ENCODE assay signal across 1 cellular context in the genomic region with DNA sequence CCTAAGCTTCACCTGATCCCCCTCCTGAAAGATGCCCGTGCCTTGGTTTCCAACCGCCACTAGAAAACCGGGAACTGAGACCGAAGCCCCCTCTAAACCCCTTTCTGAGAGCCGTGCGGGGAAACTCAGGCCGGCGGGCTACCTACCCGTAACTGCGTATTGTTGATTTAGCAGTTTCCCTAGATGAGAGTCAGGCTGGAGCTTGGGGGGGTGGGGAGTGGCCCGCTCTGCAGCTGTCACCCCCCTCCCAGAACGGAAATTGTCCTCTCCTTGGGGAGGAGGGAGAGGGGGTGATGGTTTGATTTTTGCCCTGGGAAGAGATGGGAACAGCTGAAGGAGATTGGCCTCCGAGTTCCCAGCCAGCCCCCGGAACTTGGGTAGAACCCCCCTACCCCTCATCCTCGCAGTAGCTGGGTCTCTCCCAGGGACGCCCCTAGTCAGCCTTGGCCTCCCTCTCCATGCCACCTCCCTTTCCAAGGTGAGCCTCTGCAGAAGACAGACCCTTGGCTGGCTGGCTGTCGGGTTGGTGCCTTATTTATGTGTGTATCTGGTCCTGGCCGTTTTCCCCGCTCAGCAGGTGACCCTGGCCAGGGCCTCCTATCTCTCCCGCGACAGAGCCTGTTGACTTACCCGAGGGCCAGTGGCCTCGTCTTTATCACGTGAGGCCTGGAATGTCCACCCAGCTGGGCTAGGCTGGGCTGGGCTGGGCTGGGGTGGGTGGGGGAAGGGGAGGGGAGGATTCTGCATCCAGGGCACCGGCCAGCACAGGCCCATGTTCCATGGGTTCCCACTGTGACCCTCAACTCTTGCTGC.
A peak's percentile ranks its signal among the peaks of the same experiment; 100 is the strongest.
TF ChIP-seq lines count a peak whose summit lies in the region.

No MANE protein-coding gene starts in this region.

TF ChIP-seq in HepG2, 621 proteins besides CTCF, POLR2A, EP300 and RAD21 (continued from another document and continues in another):
- TF ChIP-seq LCORL (IDR thresholded peaks at IDR 0.05) (no peak), LCORL (CRISPR knock-in tag; IDR thresholded peaks at IDR 0.05) (0 out of 2 replicates have a peak, but pooled peaks have one; percentile 34), THAP8 (CRISPR knock-in tag; IDR thresholded peaks at IDR 0.05; ENCODE audit: borderline replicate concordance) (no peak), GATAD2A (CRISPR knock-in tag; IDR thresholded peaks at IDR 0.05) (peak; percentile 43), ZEB1 (IDR thresholded peaks at IDR 0.05; ENCODE audit: insufficient replicate concordance, low read depth) (no peak), CREM (IDR thresholded peaks at IDR 0.05) (peak; percentile 31; the same call in 1 of the 2 replicates), CREM (CRISPR knock-in tag; IDR thresholded peaks at IDR 0.05) (no peak), ZFP62 (CRISPR knock-in tag; IDR thresholded peaks at IDR 0.05) (no peak), SMARCE1 (IDR thresholded peaks at IDR 0.05; ENCODE audit: borderline replicate concordance) (no peak), ZNF430 (CRISPR knock-in tag; IDR thresholded peaks at IDR 0.05) (0 out of 2 replicates have a peak, but pooled peaks have one; percentile 33), ZNF563 (CRISPR knock-in tag; IDR thresholded peaks at IDR 0.05) (no peak), SAFB2 (CRISPR knock-in tag; IDR thresholded peaks at IDR 0.05; ENCODE audit: borderline replicate concordance, low read depth) (no peak), ZNF772 (CRISPR knock-in tag; IDR thresholded peaks at IDR 0.05) (no peak), REL (CRISPR knock-in tag; conservative IDR thresholded peaks at IDR 0.05) (no peak), KDM1A (CRISPR knock-in tag; IDR thresholded peaks at IDR 0.05) (no peak), GLI4 (CRISPR knock-in tag; IDR thresholded peaks at IDR 0.05; ENCODE audit: borderline replicate concordance) (no peak), CAMTA2 (CRISPR knock-in tag; IDR thresholded peaks at IDR 0.05; ENCODE audit: borderline replicate concordance) (no peak), FOSL2 (CRISPR knock-in tag; IDR thresholded peaks at IDR 0.05) (peak; percentile 57), CREB3 (CRISPR knock-in tag; IDR thresholded peaks at IDR 0.05) (no peak), RORA (CRISPR knock-in tag; IDR thresholded peaks at IDR 0.05) (no peak), ZBTB21 (CRISPR knock-in tag; IDR thresholded peaks at IDR 0.05) (no peak), WIZ (CRISPR knock-in tag; IDR thresholded peaks at IDR 0.05) (no peak), ZIK1 (CRISPR knock-in tag; IDR thresholded peaks at IDR 0.05; ENCODE audit: borderline replicate concordance, low read depth) (no peak), ZNF331 (CRISPR knock-in tag; IDR thresholded peaks at IDR 0.05) (peak; percentile 57; the same call in 1 of the 2 replicates), SP1 (IDR thresholded peaks at IDR 0.05) (no peak), SP1 (CRISPR knock-in tag; IDR thresholded peaks at IDR 0.05) (no peak), PTBP1 (IDR thresholded peaks at IDR 0.05; ENCODE audit: low read depth, low read length, poor library complexity, severe bottlenecking) (no peak), PHF5A (CRISPR knock-in tag; IDR thresholded peaks at IDR 0.05; ENCODE audit: low read depth, unreplicated experiment) (peak; percentile 7), SMYD3 (CRISPR knock-in tag; IDR thresholded peaks at IDR 0.05) (no peak), TEAD3 (CRISPR knock-in tag; optimal IDR thresholded peaks at IDR 0.05; ENCODE audit: borderline replicate concordance) (peak; percentile 91), DZIP1 (CRISPR knock-in tag; IDR thresholded peaks at IDR 0.05) (no peak), JARID2 (CRISPR knock-in tag; IDR thresholded peaks at IDR 0.05; ENCODE audit: insufficient replicate concordance) (no peak), PHB2 (IDR thresholded peaks at IDR 0.05; ENCODE audit: partially characterized antibody) (no peak), GTF2F1 (IDR thresholded peaks at IDR 0.05; ENCODE audit: low read length) (no peak), ZNF230 (CRISPR knock-in tag; IDR thresholded peaks at IDR 0.05) (no peak), ZNF510 (CRISPR knock-in tag; IDR thresholded peaks at IDR 0.05; ENCODE audit: low read depth) (no peak), CC2D1A (CRISPR knock-in tag; IDR thresholded peaks at IDR 0.05) (no peak), ZNF775 (CRISPR knock-in tag; IDR thresholded peaks at IDR 0.05; ENCODE audit: borderline replicate concordance) (no peak), MNT (IDR thresholded peaks at IDR 0.05) (0 out of 2 replicates have a peak, but pooled peaks have one; percentile 5), TBX3 (IDR thresholded peaks at IDR 0.05; ENCODE audit: borderline replicate concordance) (no peak), DNMT1 (CRISPR knock-in tag; IDR thresholded peaks at IDR 0.05) (no peak), BRCA1 (CRISPR knock-in tag; IDR thresholded peaks at IDR 0.05) (no peak), ZNF460 (CRISPR knock-in tag; IDR thresholded peaks at IDR 0.05; ENCODE audit: borderline replicate concordance) (no peak)
- TF ChIP-seq, protein P1, sequence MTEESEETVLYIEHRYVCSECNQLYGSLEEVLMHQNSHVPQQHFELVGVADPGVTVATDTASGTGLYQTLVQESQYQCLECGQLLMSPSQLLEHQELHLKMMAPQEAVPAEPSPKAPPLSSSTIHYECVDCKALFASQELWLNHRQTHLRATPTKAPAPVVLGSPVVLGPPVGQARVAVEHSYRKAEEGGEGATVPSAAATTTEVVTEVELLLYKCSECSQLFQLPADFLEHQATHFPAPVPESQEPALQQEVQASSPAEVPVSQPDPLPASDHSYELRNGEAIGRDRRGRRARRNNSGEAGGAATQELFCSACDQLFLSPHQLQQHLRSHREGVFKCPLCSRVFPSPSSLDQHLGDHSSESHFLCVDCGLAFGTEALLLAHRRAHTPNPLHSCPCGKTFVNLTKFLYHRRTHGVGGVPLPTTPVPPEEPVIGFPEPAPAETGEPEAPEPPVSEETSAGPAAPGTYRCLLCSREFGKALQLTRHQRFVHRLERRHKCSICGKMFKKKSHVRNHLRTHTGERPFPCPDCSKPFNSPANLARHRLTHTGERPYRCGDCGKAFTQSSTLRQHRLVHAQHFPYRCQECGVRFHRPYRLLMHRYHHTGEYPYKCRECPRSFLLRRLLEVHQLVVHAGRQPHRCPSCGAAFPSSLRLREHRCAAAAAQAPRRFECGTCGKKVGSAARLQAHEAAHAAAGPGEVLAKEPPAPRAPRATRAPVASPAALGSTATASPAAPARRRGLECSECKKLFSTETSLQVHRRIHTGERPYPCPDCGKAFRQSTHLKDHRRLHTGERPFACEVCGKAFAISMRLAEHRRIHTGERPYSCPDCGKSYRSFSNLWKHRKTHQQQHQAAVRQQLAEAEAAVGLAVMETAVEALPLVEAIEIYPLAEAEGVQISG (CRISPR knock-in tag; IDR thresholded peaks at IDR 0.05): no peak; the same call in 1 of the 2 replicates
- TF ChIP-seq, protein P2, sequence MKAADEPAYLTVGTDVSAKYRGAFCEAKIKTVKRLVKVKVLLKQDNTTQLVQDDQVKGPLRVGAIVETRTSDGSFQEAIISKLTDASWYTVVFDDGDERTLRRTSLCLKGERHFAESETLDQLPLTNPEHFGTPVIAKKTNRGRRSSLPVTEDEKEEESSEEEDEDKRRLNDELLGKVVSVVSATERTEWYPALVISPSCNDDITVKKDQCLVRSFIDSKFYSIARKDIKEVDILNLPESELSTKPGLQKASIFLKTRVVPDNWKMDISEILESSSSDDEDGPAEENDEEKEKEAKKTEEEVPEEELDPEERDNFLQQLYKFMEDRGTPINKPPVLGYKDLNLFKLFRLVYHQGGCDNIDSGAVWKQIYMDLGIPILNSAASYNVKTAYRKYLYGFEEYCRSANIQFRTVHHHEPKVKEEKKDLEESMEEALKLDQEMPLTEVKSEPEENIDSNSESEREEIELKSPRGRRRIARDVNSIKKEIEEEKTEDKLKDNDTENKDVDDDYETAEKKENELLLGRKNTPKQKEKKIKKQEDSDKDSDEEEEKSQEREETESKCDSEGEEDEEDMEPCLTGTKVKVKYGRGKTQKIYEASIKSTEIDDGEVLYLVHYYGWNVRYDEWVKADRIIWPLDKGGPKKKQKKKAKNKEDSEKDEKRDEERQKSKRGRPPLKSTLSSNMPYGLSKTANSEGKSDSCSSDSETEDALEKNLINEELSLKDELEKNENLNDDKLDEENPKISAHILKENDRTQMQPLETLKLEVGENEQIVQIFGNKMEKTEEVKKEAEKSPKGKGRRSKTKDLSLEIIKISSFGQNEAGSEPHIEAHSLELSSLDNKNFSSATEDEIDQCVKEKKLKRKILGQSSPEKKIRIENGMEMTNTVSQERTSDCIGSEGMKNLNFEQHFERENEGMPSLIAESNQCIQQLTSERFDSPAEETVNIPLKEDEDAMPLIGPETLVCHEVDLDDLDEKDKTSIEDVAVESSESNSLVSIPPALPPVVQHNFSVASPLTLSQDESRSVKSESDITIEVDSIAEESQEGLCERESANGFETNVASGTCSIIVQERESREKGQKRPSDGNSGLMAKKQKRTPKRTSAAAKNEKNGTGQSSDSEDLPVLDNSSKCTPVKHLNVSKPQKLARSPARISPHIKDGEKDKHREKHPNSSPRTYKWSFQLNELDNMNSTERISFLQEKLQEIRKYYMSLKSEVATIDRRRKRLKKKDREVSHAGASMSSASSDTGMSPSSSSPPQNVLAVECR (CRISPR knock-in tag; IDR thresholded peaks at IDR 0.05; ENCODE audit: borderline replicate concordance): no peak; the same call in 1 of the 2 replicates
- TF ChIP-seq, protein P3, sequence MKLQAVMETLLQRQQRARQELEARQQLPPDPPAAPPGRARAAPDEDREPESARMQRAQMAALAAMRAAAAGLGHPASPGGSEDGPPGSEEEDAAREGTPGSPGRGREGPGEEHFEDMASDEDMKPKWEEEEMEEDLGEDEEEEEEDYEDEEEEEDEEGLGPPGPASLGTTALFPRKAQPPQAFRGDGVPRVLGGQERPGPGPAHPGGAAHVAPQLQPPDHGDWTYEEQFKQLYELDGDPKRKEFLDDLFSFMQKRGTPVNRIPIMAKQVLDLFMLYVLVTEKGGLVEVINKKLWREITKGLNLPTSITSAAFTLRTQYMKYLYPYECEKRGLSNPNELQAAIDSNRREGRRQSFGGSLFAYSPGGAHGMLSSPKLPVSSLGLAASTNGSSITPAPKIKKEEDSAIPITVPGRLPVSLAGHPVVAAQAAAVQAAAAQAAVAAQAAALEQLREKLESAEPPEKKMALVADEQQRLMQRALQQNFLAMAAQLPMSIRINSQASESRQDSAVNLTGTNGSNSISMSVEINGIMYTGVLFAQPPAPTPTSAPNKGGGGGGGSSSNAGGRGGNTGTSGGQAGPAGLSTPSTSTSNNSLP (IDR thresholded peaks at IDR 0.05; ENCODE audit: low read depth, low read length): no peak
- TF ChIP-seq, protein P4, sequence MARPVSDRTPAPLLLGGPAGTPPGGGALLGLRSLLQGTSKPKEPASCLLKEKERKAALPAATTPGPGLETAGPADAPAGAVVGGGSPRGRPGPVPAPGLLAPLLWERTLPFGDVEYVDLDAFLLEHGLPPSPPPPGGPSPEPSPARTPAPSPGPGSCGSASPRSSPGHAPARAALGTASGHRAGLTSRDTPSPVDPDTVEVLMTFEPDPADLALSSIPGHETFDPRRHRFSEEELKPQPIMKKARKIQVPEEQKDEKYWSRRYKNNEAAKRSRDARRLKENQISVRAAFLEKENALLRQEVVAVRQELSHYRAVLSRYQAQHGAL (CRISPR knock-in tag; IDR thresholded peaks at IDR 0.05; ENCODE audit: not compliant biosample characterization): no peak
- TF ChIP-seq, protein P5, sequence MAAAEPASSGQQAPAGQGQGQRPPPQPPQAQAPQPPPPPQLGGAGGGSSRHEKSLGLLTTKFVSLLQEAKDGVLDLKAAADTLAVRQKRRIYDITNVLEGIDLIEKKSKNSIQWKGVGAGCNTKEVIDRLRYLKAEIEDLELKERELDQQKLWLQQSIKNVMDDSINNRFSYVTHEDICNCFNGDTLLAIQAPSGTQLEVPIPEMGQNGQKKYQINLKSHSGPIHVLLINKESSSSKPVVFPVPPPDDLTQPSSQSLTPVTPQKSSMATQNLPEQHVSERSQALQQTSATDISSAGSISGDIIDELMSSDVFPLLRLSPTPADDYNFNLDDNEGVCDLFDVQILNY (CRISPR knock-in tag; conservative IDR thresholded peaks at IDR 0.05): no peak
